2 cellular contexts compared by ENCODE assay signal in genomic region chr2:129620411-129620810, GRCh38.
TF ChIP-seq lines count a peak whose summit lies in the region.

No MANE protein-coding gene starts in this region.

TF ChIP-seq in HepG2, 621 proteins besides CTCF, POLR2A, EP300 and RAD21 (continued from another document):
- TF ChIP-seq ZBTB44 (CRISPR knock-in tag; IDR thresholded peaks at IDR 0.05) (no peak), MAFK (conservative IDR thresholded peaks at IDR 0.05 in 1 of 2, IDR thresholded peaks at IDR 0.05 in 1 of 2; ENCODE audit: low read length in 2 of 2) (peak; percentile 48 to 58; a peak in 3 of 4 replicates)

TF ChIP-seq in H1, 55 proteins besides CTCF, POLR2A, EP300 and RAD21 (continued from another document):
- TF ChIP-seq HDAC6 (IDR thresholded peaks at IDR 0.05; ENCODE audit: low read depth, low read length): no peak
- no peak for TF ChIP-seq RNF2 (IDR thresholded peaks at IDR 0.05; ENCODE audit: borderline replicate concordance, low read depth, low read length, missing control alignments, poor library complexity, severe bottlenecking)
